ENCODE assay signal across 1 cellular context in the genomic region with DNA sequence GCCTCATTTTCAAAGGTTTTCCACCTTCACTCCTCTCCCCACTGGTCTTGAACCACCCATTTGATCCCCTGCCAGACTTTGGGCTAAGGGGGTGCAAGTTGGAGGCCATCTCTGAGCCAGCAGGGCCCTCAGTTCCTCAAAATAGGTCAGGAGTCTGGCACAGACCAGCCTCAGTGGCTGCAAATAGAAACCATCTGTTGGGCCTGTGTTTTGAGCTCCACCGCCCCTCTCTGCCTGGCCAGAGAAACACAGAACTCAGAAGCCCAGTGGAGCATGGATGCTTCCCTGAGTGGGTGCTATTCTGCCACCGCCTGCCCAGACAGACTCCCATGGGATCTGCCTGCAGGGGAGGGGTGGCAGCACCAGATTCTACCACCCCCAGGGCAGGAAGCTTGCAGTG.
TF ChIP-seq lines count a peak whose summit lies in the region.

No MANE protein-coding gene starts in this region.

TF ChIP-seq in WTC11, 78 proteins besides CTCF, POLR2A, EP300 and RAD21:
- TF ChIP-seq, protein P1, sequence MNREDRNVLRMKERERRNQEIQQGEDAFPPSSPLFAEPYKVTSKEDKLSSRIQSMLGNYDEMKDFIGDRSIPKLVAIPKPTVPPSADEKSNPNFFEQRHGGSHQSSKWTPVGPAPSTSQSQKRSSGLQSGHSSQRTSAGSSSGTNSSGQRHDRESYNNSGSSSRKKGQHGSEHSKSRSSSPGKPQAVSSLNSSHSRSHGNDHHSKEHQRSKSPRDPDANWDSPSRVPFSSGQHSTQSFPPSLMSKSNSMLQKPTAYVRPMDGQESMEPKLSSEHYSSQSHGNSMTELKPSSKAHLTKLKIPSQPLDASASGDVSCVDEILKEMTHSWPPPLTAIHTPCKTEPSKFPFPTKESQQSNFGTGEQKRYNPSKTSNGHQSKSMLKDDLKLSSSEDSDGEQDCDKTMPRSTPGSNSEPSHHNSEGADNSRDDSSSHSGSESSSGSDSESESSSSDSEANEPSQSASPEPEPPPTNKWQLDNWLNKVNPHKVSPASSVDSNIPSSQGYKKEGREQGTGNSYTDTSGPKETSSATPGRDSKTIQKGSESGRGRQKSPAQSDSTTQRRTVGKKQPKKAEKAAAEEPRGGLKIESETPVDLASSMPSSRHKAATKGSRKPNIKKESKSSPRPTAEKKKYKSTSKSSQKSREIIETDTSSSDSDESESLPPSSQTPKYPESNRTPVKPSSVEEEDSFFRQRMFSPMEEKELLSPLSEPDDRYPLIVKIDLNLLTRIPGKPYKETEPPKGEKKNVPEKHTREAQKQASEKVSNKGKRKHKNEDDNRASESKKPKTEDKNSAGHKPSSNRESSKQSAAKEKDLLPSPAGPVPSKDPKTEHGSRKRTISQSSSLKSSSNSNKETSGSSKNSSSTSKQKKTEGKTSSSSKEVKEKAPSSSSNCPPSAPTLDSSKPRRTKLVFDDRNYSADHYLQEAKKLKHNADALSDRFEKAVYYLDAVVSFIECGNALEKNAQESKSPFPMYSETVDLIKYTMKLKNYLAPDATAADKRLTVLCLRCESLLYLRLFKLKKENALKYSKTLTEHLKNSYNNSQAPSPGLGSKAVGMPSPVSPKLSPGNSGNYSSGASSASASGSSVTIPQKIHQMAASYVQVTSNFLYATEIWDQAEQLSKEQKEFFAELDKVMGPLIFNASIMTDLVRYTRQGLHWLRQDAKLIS (CRISPR knock-in tag; IDR thresholded peaks at IDR 0.05; ENCODE audit: borderline replicate concordance): no peak
- no peak for TF ChIP-seq SP1 (CRISPR knock-in tag; conservative IDR thresholded peaks at IDR 0.05)
- TF ChIP-seq TP53 (CRISPR knock-in tag; IDR thresholded peaks at IDR 0.05): no peak
- TF ChIP-seq, protein P2, sequence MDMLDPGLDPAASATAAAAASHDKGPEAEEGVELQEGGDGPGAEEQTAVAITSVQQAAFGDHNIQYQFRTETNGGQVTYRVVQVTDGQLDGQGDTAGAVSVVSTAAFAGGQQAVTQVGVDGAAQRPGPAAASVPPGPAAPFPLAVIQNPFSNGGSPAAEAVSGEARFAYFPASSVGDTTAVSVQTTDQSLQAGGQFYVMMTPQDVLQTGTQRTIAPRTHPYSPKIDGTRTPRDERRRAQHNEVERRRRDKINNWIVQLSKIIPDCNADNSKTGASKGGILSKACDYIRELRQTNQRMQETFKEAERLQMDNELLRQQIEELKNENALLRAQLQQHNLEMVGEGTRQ (CRISPR knock-in tag; IDR thresholded peaks at IDR 0.05): no peak
- TF ChIP-seq TEAD4 (CRISPR knock-in tag; IDR thresholded peaks at IDR 0.05): no peak
- TF ChIP-seq ETV6 (CRISPR knock-in tag; IDR thresholded peaks at IDR 0.05): no peak
- TF ChIP-seq, protein P3, sequence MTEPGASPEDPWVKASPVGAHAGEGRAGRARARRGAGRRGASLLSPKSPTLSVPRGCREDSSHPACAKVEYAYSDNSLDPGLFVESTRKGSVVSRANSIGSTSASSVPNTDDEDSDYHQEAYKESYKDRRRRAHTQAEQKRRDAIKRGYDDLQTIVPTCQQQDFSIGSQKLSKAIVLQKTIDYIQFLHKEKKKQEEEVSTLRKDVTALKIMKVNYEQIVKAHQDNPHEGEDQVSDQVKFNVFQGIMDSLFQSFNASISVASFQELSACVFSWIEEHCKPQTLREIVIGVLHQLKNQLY (CRISPR knock-in tag; IDR thresholded peaks at IDR 0.05): no peak
